Comparison of ENCODE assay signal across 20 cellular contexts in the genomic region with DNA sequence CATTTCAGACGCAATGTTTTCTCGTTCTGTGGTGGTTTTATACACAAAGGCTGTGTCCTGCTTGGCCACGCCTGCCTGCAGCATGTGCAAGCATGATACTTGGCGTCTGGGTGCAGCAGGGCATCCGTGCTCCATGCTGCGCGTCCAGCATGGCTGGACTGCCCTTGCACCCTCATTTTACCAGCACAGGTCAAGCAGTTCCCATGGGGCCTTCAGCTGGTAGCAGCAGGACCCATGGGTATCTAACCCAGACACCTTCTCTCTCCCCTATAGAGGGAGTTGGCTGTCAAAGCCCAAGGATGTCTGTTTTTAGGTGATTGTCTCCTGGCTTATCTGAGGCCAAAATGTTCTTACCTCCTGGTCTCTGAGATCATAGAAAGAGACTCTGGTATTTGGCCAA.
DNase-seq lines count a peak whose midpoint lies in the region; ATAC-seq, FAIRE-seq and TF ChIP-seq lines count a peak whose summit lies in the region.
"Had no signal": no experiment of that assay in that cellular context is flagged by ENCODE, and none has a peak within 500 bp of the region (broad histone marks: within the 10 kb centered on the region; RNA-seq: fewer than 3 reads in every experiment).

No MANE protein-coding gene starts in this region.

- 83% methylated on average over 7 of the region's 7 CpGs; no CpG with 5 or more reads in 1 of the 2 experiments for WGBS in H1 (ENCODE audit: extremely low coverage in 1 of 2, insufficient coverage in 1 of 2, insufficient read length in 1 of 2, insufficient replicate concordance in 2 of 2, low coverage in 1 of 2, low lambda C conversion rate in 2 of 2, missing lambda C conversion rate in 1 of 2), 2 experiments
- no CpG with 5 or more reads among the region's 7 CpGs for WGBS in mesendoderm (ENCODE audit: extremely low coverage, insufficient coverage, low lambda C conversion rate)

- H3K4me3 ChIP-seq in Caco-2 (ENCODE audit: low read depth, low read length) (no peak overlapping the region), H1 (ENCODE audit: extremely low read depth in 1 of 4, insufficient read depth in 2 of 4, low read depth in 3 of 4, low read length in 4 of 4) (no peak overlapping the region), mesendoderm (ENCODE audit: low read length) (no peak overlapping the region)
- H3K4me3 ChIP-seq: GM12878, GM23248, MG63, Peyer's patch had no signal

- no peak overlapping the region for H2AFZ ChIP-seq in H1 (ENCODE audit: low read length)

- POLR2A ChIA-PET in Caco-2 (lab: Charles Lee) (no interaction called here), H1 (lab: Charles Lee; ENCODE audit: partially characterized antibody) (no interaction called here)

- H3K4me1 ChIP-seq in Caco-2 (peaks cover 24% of the 10 kb centered on the region), H1 (replicated peaks in 1 of 4; ENCODE audit: control insufficient read depth in 3 of 4, insufficient read depth in 4 of 4, low read length in 3 of 4) (peaks cover 0 to 3% (median 1%) of the 10 kb centered on the region in 4 experiments; a peak in 1 of 7 replicates), mesendoderm (ENCODE audit: control insufficient read depth, low read depth, low read length) (peaks cover 2% of the 10 kb centered on the region)

- no peaks in the 10 kb centered on the region for H3K36me3 ChIP-seq in Caco-2 (ENCODE audit: control insufficient read depth, insufficient read depth, low read length)
- H3K36me3 ChIP-seq in H1 (ENCODE audit: control insufficient read depth in 2 of 4, insufficient read depth in 4 of 4, low read length in 3 of 4) = no peaks in the 10 kb centered on the region
- H3K36me3 ChIP-seq in mesendoderm (ENCODE audit: control insufficient read depth, insufficient read depth, low read length) = no peaks in the 10 kb centered on the region
- H3K36me3 ChIP-seq: Peyer's patch had no signal

- H3K9me3 ChIP-seq in Caco-2 (no peaks in the 10 kb centered on the region), H1 (ENCODE audit: insufficient read depth in 2 of 2, low read depth in 1 of 2, low read length in 1 of 2) (no peaks in the 10 kb centered on the region)
- H3K9me3 ChIP-seq: A549, Peyer's patch had no signal

- H2BK5ac ChIP-seq in H1 (ENCODE audit: low read depth, low read length) (no peak overlapping the region), mesendoderm (ENCODE audit: low read length) (no peak overlapping the region)

- H3K4ac ChIP-seq in H1 (replicated peaks; ENCODE audit: insufficient read length, low read depth, low read length) = no peak overlapping the region
- no peak overlapping the region for H3K4ac ChIP-seq in mesendoderm (ENCODE audit: low read depth, low read length)

- no peaks in the 10 kb centered on the region for H3K27me3 ChIP-seq in Caco-2 (replicated peaks; ENCODE audit: control insufficient read depth, insufficient read depth, low read length)
- peaks cover 3 to 21% (median 16%) of the 10 kb centered on the region in 4 experiments; a peak in 6 of 7 replicates for H3K27me3 ChIP-seq in H1 (replicated peaks in 1 of 4; ENCODE audit: control insufficient read depth in 3 of 4, extremely low read depth in 1 of 4, insufficient read depth in 3 of 4, low read length in 3 of 4)
- no peaks in the 10 kb centered on the region for H3K27me3 ChIP-seq in mesendoderm (ENCODE audit: insufficient read depth, low read length, poor library complexity)
- H3K27me3 ChIP-seq: MG63, Peyer's patch had no signal

- H3K79me1 ChIP-seq in H1 (ENCODE audit: low read depth, low read length) = no peaks in the 10 kb centered on the region
- no peaks in the 10 kb centered on the region for H3K79me1 ChIP-seq in mesendoderm (ENCODE audit: low read length)

- peaks cover 12% of the 10 kb centered on the region for H3K9me3 Mint-ChIP-seq in Caco-2 (ENCODE audit: unreplicated experiment)

- H3K18ac ChIP-seq in H1 (ENCODE audit: extremely low read depth, low read length) = no peak overlapping the region
- no peak overlapping the region for H3K18ac ChIP-seq in mesendoderm (ENCODE audit: low read length)

- CTCF ChIA-PET in Caco-2 (lab: Charles Lee) = interaction anchor here (0.8 to 1.5 kb wide), 2 partner anchors 13 to 288 kb away, joined by 3 to 7 read pairs; a partner anchor contains a TSS
- CTCF ChIA-PET in H1 (lab: Charles Lee; ENCODE audit: partially characterized antibody) = interaction anchor here (0.8 to 4.0 kb wide), 21 partner anchors 11 to 287 kb away, joined by 3 to 32 read pairs (median 5); a partner anchor contains a TSS

- H3K4me3 Mint-ChIP-seq in Caco-2 (ENCODE audit: unreplicated experiment) = no peak overlapping the region

- no peak overlapping the region for H3K9ac ChIP-seq in H1 (replicated peaks in 1 of 4; ENCODE audit: extremely low read depth in 1 of 4, low read depth in 3 of 4, low read length in 3 of 4)
- no peak overlapping the region for H3K9ac ChIP-seq in mesendoderm (ENCODE audit: low read length)
- H3K9ac ChIP-seq: GM23248 had no signal

- ATAC-seq in HG03457 (IDR thresholded peaks at IDR 0.05; ENCODE audit: unreplicated experiment) = no peak
- ATAC-seq: GM12878 had no signal

- H3K23ac ChIP-seq in H1 (ENCODE audit: insufficient read length) (no peak overlapping the region), mesendoderm (ENCODE audit: low read length) (no peak overlapping the region)

- H2BK120ac ChIP-seq in H1 (replicated peaks; ENCODE audit: low read depth, low read length) (no peak overlapping the region), mesendoderm (ENCODE audit: low read depth, low read length) (no peak overlapping the region)

- no peak for FAIRE-seq in H1 (lab: Jason Lieb, UNC)
- FAIRE-seq: A549, GM12878 had no signal

- BruUV-seq in Caco-2 (replicated peaks; lab: Mats Ljungman, UMichigan) = no TSS peak

- H3K36me3 Mint-ChIP-seq in Caco-2 (ENCODE audit: insufficient read depth, unreplicated experiment) = peaks cover 7% of the 10 kb centered on the region

- no peak for TF ChIP-seq POLR2A in H1 (IDR thresholded peaks at IDR 0.05; ENCODE audit: control extremely low read depth in 1 of 2, low read depth in 2 of 2, low read length in 2 of 2)

- H3K79me2 ChIP-seq in H1 (ENCODE audit: control insufficient read depth in 1 of 2, insufficient read depth in 2 of 2, low read length in 2 of 2) (no peaks in the 10 kb centered on the region), mesendoderm (ENCODE audit: control insufficient read depth, insufficient read depth, low read length) (no peaks in the 10 kb centered on the region)

- no peak for TF ChIP-seq EP300 in H1 (IDR thresholded peaks at IDR 0.05; ENCODE audit: borderline replicate concordance in 1 of 2, low read depth in 2 of 2, low read length in 2 of 2)

- TF ChIP-seq CTCF in Caco-2 (IDR thresholded peaks at IDR 0.05; ENCODE audit: insufficient read depth in 1 of 2, low read depth in 1 of 2, low read length in 1 of 2, severe bottlenecking in 1 of 2, unreplicated experiment in 1 of 2) = no peak
- TF ChIP-seq CTCF in H1 (IDR thresholded peaks at IDR 0.05; ENCODE audit: control extremely low read depth in 1 of 3, insufficient read depth in 1 of 3, low read depth in 1 of 3, low read length in 3 of 3) = no peak

- no peak overlapping the region for H3K56ac ChIP-seq in H1 (replicated peaks; ENCODE audit: insufficient read length, low read depth, low read length)
- no peak overlapping the region for H3K56ac ChIP-seq in mesendoderm (ENCODE audit: low read length)

- no peaks in the 10 kb centered on the region for H3K27me3 Mint-ChIP-seq in Caco-2 (ENCODE audit: insufficient read depth, unreplicated experiment)

- H4K20me1 ChIP-seq in H1 (replicated peaks in 1 of 2; ENCODE audit: control insufficient read depth in 1 of 2, insufficient read depth in 2 of 2, low read length in 2 of 2) = no peaks in the 10 kb centered on the region

- no peaks in the 10 kb centered on the region for H3K23me2 ChIP-seq in H1 (ENCODE audit: low read depth, low read length)

- H3K4me2 ChIP-seq in H1 (ENCODE audit: insufficient read depth in 1 of 2, low read depth in 2 of 2, low read length in 2 of 2) (no peak overlapping the region), mesendoderm (ENCODE audit: low read length) (no peak overlapping the region)

- TF ChIP-seq RAD21 in H1 (IDR thresholded peaks at IDR 0.05 in 1 of 2, conservative IDR thresholded peaks at IDR 0.05 in 1 of 2; ENCODE audit: low read depth in 2 of 2, low read length in 2 of 2) = no peak

- H2BK15ac ChIP-seq in H1 (ENCODE audit: low read length) (no peak overlapping the region), mesendoderm (replicated peaks; ENCODE audit: low read depth) (no peak overlapping the region)

- H4K8ac ChIP-seq in H1 (ENCODE audit: extremely low read depth, insufficient read depth, low read length) (no peak overlapping the region), mesendoderm (ENCODE audit: low read depth, low read length) (no peak overlapping the region)

- intact Hi-C loops in Caco-2 (cut with micrococcal nuclease; ENCODE audit: unreplicated experiment) = no loop called here

- H3K27ac ChIP-seq in H1 (ENCODE audit: low read depth, low read length) = no peak overlapping the region
- no peak overlapping the region for H3K27ac ChIP-seq in mesendoderm (ENCODE audit: low read depth, low read length)
- H3K27ac ChIP-seq: GM23248, Peyer's patch had no signal

- DNase-seq in Caco-2 (no peak), HUDEP-2 (lab: John Stamatoyannopoulos, UW; ENCODE audit: unreplicated experiment in 76 of 76) (peak in 58 of 76 experiments; percentile 12 to 89 (median 50)), H1 (ENCODE audit: low read depth in 1 of 2, low spot score in 2 of 2) (peak in 1 of 2 experiments; percentile 16), mesendoderm (peak; percentile 25), NCI-H1417 treated with DMSO at 0.1 percent for 48 hours (lab: John Stamatoyannopoulos, UW) (no peak), NCI-H526 treated with DMSO at 0.1 percent for 48 hours (lab: John Stamatoyannopoulos, UW) (no peak)
- no peak for DNase-seq in activated CD4-positive, CD25-positive, alpha-beta regulatory T cell treated with anti-CD3 and anti-CD28 coated beads, Interleukin-2, amount 50 U/mL, for 72 hours
- DNase-seq: DMS79, GM23248, HCEC 1CT, MG63, NCI-H1436, NCI-H187 treated with DMSO at 0.1 percent for 48 hours, NCI-H510A treated with DMSO at 0.1 percent for 48 hours, NCI-H774, Peyer's patch had no signal

- peak overlapping the region; percentile 68; the same call in 1 of the 2 replicates for H2BK12ac ChIP-seq in H1 (ENCODE audit: low read depth, low read length)

- H4K5ac ChIP-seq in H1 (ENCODE audit: insufficient read length, low read depth, low read length) (no peak overlapping the region), mesendoderm (ENCODE audit: low read length) (no peak overlapping the region)

- H3K4me1 Mint-ChIP-seq in Caco-2 (ENCODE audit: low read depth, unreplicated experiment) = peaks cover 5% of the 10 kb centered on the region

- H2AK5ac ChIP-seq in H1 (ENCODE audit: low read depth, low read length) = no peak overlapping the region
- no peak overlapping the region for H2AK5ac ChIP-seq in mesendoderm (ENCODE audit: low read length)

- H2BK20ac ChIP-seq in H1 (ENCODE audit: low read length) = no peak overlapping the region

- peak overlapping the region; percentile 76 for H3K27ac Mint-ChIP-seq in Caco-2 (ENCODE audit: unreplicated experiment)
- H3K27ac Mint-ChIP-seq: B cell had no signal

- H4K91ac ChIP-seq in H1 (replicated peaks; ENCODE audit: insufficient read length, low read length) = no peak overlapping the region

- no peak overlapping the region for H3K14ac ChIP-seq in H1 (ENCODE audit: insufficient read length)

TF ChIP-seq in H1, 55 proteins besides CTCF, POLR2A, EP300 and RAD21 (continues in another document):
- TF ChIP-seq SUZ12 (IDR thresholded peaks at IDR 0.05; ENCODE audit: low read length) = no peak

Comparison
In these comparisons a context has a peak if more than half of its experiments do, and no peak if none do; other contexts are left out.
1. DNase-seq: peak in HUDEP-2 (58 of 76) and mesendoderm (single experiment); none in Caco-2 (0 of 2), NCI-H1417 treated with DMSO at 0.1 percent for 48 hours (single experiment), NCI-H526 treated with DMSO at 0.1 percent for 48 hours (single experiment) and activated CD4-positive, CD25-positive, alpha-beta regulatory T cell treated with anti-CD3 and anti-CD28 coated beads, Interleukin-2, amount 50 U/mL, for 72 hours (single experiment).